ENCODE assay signal across 8 cellular contexts in the genomic region with DNA sequence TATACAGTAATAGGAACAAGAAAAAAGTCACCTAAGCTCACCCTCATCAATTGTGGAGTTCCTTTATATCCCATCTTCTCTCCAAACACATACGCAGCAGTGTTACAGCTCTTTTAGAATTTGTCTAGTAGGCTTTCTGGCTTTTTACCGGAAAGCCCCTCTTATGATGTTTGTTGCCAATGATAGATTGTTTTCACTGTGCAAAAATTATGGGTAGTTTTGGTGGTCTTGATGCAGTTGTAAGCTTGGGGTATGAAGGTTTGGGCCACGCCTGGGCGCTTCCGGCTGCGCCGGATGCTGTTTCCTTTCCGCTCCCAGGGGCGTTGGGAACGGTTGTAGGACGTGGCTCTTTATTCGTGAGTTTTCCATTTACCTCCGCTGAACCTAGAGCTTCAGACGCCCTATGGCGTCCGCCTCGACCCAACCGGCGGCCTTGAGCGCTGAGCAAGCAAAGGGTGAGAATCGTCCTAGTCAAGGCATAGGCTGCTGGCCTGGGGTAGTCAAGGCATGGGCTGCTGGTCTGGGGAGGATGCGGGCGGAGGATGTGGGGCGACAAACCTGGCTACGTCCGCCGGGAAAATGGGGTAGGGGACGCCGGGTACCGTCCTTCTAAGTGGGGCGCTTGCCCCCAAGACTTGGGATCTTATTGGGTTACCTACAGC. TPM values are rescaled to one million over a fixed set of nuclear protein-coding genes. Genes with fewer than 3 reads are reported as not detected.
DNase-seq lines count a peak whose midpoint lies in the region; ATAC-seq and TF ChIP-seq lines count a peak whose summit lies in the region.

A gene with protein sequence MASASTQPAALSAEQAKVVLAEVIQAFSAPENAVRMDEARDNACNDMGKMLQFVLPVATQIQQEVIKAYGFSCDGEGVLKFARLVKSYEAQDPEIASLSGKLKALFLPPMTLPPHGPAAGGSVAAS (plus strand): TSS at position 304 of the 662 bp plus-strand sequence. CDS start 100 bp downstream, at position 404.
A gene (plus strand): TSS at position 98 of the 662 bp plus-strand sequence.

- peak; percentile 94 for TF ChIP-seq POLR2A in esophagus muscularis mucosa (IDR thresholded peaks at IDR 0.05; ENCODE audit: low read depth)

- peak within 1 kb of the TSS; percentile 96 for H3K4me3 Mint-ChIP-seq in activated T-helper 1 cell treated with anti-CD3 and anti-CD28 coated beads, Interleukin-12 subunit alpha, Interleukin-12 subunit beta, Interleukin-2, Interleukin-4 antibody, amounts not matched to agents 30 ng/mL and 10 ng/mL and 1 ng/mL, durations not matched to agents 14 hours and 24 hours and 36 hours
- H3K4me3 Mint-ChIP-seq in naive thymus-derived CD4-positive, alpha-beta T cell: peak within 1 kb of the TSS; percentile 88 to 100 (median 96)

- POLR2A ChIA-PET in naive thymus-derived CD4-positive, alpha-beta T cell (lab: Charles Lee): interaction anchor here (0.6 to 21.6 kb wide), 35 partner anchors 8 to 696 kb away, joined by 3 to 1270 read pairs (median 7); a partner anchor contains a TSS

- peaks cover 25% of the 10 kb centered on the region for H3K36me3 Mint-ChIP-seq in activated T-helper 1 cell treated with anti-CD3 and anti-CD28 coated beads, Interleukin-12 subunit alpha, Interleukin-12 subunit beta, Interleukin-2, Interleukin-4 antibody, amounts not matched to agents 30 ng/mL and 10 ng/mL and 1 ng/mL, durations not matched to agents 14 hours and 24 hours and 36 hours (ENCODE audit: low read depth)
- peaks cover 0 to 12% (median 0%) of the 10 kb centered on the region in 5 donors for H3K36me3 Mint-ChIP-seq in naive thymus-derived CD4-positive, alpha-beta T cell

- no peaks in the 10 kb centered on the region for H3K9me3 Mint-ChIP-seq in activated T-helper 1 cell treated with anti-CD3 and anti-CD28 coated beads, Interleukin-12 subunit alpha, Interleukin-12 subunit beta, Interleukin-2, Interleukin-4 antibody, amounts not matched to agents 30 ng/mL and 10 ng/mL and 1 ng/mL, durations not matched to agents 14 hours and 24 hours and 36 hours
- peaks cover 0 to 7% (median 0%) of the 10 kb centered on the region in 11 donors for H3K9me3 Mint-ChIP-seq in naive thymus-derived CD4-positive, alpha-beta T cell

- H3K4me1 ChIP-seq in esophagus muscularis mucosa: peaks cover 42 to 64% (median 63%) of the 10 kb centered on the region in 4 donors
- H3K4me1 ChIP-seq in naive thymus-derived CD4-positive, alpha-beta T cell (ENCODE audit: control insufficient read depth in 2 of 2, insufficient read depth in 2 of 2, low read length in 2 of 2): peaks cover 48% of the 10 kb centered on the region in 2 donors

- ATAC-seq in GM21723 (IDR thresholded peaks at IDR 0.05; ENCODE audit: unreplicated experiment): peak; percentile 32
- ATAC-seq in naive thymus-derived CD4-positive, alpha-beta T cell: peak; percentile 77

- DNase-seq in DMS79 (lab: John Stamatoyannopoulos, UW) (peak; percentile 97), OCI-M1 (lab: John Stamatoyannopoulos, UW) (peak; percentile 98), esophagus muscularis mucosa (ENCODE audit: extremely low spot score) (no peak), substantia nigra (lab: John Stamatoyannopoulos, UW) (peak in 41 of 49 donors; percentile 31 to 84 (median 61))
- DNase-seq in Jurkat, Clone E6-1 (ENCODE audit: low read depth, low spot score): peak; percentile 98
- DNase-seq in activated T-helper 1 cell treated with anti-CD3 and anti-CD28 coated beads, Interleukin-12 subunit alpha, Interleukin-12 subunit beta, Interleukin-2, Interleukin-4 antibody, amounts not matched to agents 30 ng/mL and 10 ng/mL and 1 ng/mL, durations not matched to agents 14 hours and 24 hours and 36 hours (ENCODE audit: low spot score): peak; percentile 78
- DNase-seq in naive thymus-derived CD4-positive, alpha-beta T cell: peak in 5 of 9 donors; percentile 74 to 90 (median 88)

- no peaks in the 10 kb centered on the region for H3K9me3 ChIP-seq in esophagus muscularis mucosa
- H3K9me3 ChIP-seq in naive thymus-derived CD4-positive, alpha-beta T cell (ENCODE audit: control insufficient read depth in 2 of 3, low read length in 3 of 3): no peaks in the 10 kb centered on the region

- H3K27ac Mint-ChIP-seq in activated T-helper 1 cell treated with anti-CD3 and anti-CD28 coated beads, Interleukin-12 subunit alpha, Interleukin-12 subunit beta, Interleukin-2, Interleukin-4 antibody, amounts not matched to agents 30 ng/mL and 10 ng/mL and 1 ng/mL, durations not matched to agents 14 hours and 24 hours and 36 hours: peak within 1 kb of the TSS; percentile 93
- H3K27ac Mint-ChIP-seq in naive thymus-derived CD4-positive, alpha-beta T cell: peak within 1 kb of the TSS; percentile 95 to 100 (median 98)

- H3K36me3 ChIP-seq in esophagus muscularis mucosa: peaks cover 0 to 49% (median 45%) of the 10 kb centered on the region in 4 donors
- H3K36me3 ChIP-seq in naive thymus-derived CD4-positive, alpha-beta T cell (ENCODE audit: control insufficient read depth in 2 of 3, insufficient read depth in 3 of 3, low read length in 3 of 3): peaks cover 0 to 9% (median 0%) of the 10 kb centered on the region in 3 experiments

- H3K27me3 Mint-ChIP-seq in activated T-helper 1 cell treated with anti-CD3 and anti-CD28 coated beads, Interleukin-12 subunit alpha, Interleukin-12 subunit beta, Interleukin-2, Interleukin-4 antibody, amounts not matched to agents 30 ng/mL and 10 ng/mL and 1 ng/mL, durations not matched to agents 14 hours and 24 hours and 36 hours (ENCODE audit: insufficient read depth): no peaks in the 10 kb centered on the region
- no peaks in the 10 kb centered on the region for H3K27me3 Mint-ChIP-seq in naive thymus-derived CD4-positive, alpha-beta T cell

- intact Hi-C loops in activated T-helper 1 cell treated with anti-CD3 and anti-CD28 coated beads, Interleukin-12 subunit alpha, Interleukin-12 subunit beta, Interleukin-2, Interleukin-4 antibody, amounts not matched to agents 30 ng/mL and 10 ng/mL and 1 ng/mL, durations not matched to agents 14 hours and 24 hours and 36 hours (cut with micrococcal nuclease): loop anchor here (1.0 to 10.0 kb wide), 11 partner anchors 9 to 472 kb away; a partner anchor contains a TSS
- intact Hi-C loops in esophagus muscularis mucosa (cut with DNase I): no loop called here
- intact Hi-C loops in naive thymus-derived CD4-positive, alpha-beta T cell (cut with micrococcal nuclease): loop anchor here (1.0 to 2.0 kb wide), 15 partner anchors 8 to 281 kb away; a partner anchor contains a TSS

- H3K4me1 Mint-ChIP-seq in activated T-helper 1 cell treated with anti-CD3 and anti-CD28 coated beads, Interleukin-12 subunit alpha, Interleukin-12 subunit beta, Interleukin-2, Interleukin-4 antibody, amounts not matched to agents 30 ng/mL and 10 ng/mL and 1 ng/mL, durations not matched to agents 14 hours and 24 hours and 36 hours (ENCODE audit: low read depth): peaks cover 69% of the 10 kb centered on the region
- H3K4me1 Mint-ChIP-seq in naive thymus-derived CD4-positive, alpha-beta T cell: peaks cover 41 to 75% (median 60%) of the 10 kb centered on the region in 7 donors

- H3K4me3 ChIP-seq in Jurkat, Clone E6-1 (ENCODE audit: low read length): peak within 1 kb of the TSS; percentile 72
- H3K4me3 ChIP-seq in esophagus muscularis mucosa: peak within 1 kb of the TSS; percentile 69 to 77 (median 73)
- peak within 1 kb of the TSS; percentile 94 for H3K4me3 ChIP-seq in naive thymus-derived CD4-positive, alpha-beta T cell (ENCODE audit: low read length)

- no peaks in the 10 kb centered on the region for H3K27me3 ChIP-seq in esophagus muscularis mucosa
- no peaks in the 10 kb centered on the region for H3K27me3 ChIP-seq in naive thymus-derived CD4-positive, alpha-beta T cell (ENCODE audit: control insufficient read depth in 2 of 2, insufficient read depth in 2 of 2, low read length in 2 of 2)

- TF ChIP-seq EP300 in esophagus muscularis mucosa (IDR thresholded peaks at IDR 0.05): no peak

- H3K27ac ChIP-seq in esophagus muscularis mucosa (replicated peaks in 1 of 4): peak within 1 kb of the TSS; percentile 91 to 97 (median 96)
- H3K27ac ChIP-seq in naive thymus-derived CD4-positive, alpha-beta T cell (ENCODE audit: low read depth, low read length): peak within 1 kb of the TSS; percentile 95
- H3K27ac ChIP-seq in substantia nigra (ENCODE audit: low read depth, low read length, poor library complexity, severe bottlenecking): peak within 1 kb of the TSS; percentile 99

- no peak for TF ChIP-seq CTCF in esophagus muscularis mucosa (IDR thresholded peaks at IDR 0.05)

- CTCF ChIA-PET in naive thymus-derived CD4-positive, alpha-beta T cell (lab: Charles Lee): interaction anchor here (0.6 to 11.7 kb wide), 18 partner anchors 9 to 167 kb away, joined by 3 to 460 read pairs (median 6); a partner anchor contains a TSS

- WGBS in esophagus muscularis mucosa: 0% methylated on average over 16 of the region's 31 CpGs

RNA-seq across cellular contexts. Expression of the first gene that starts in this region (rescaled TPM):
- 441 TPM for polyA plus RNA-seq in Jurkat, Clone E6-1 (2012; ENCODE audit: insufficient read depth, insufficient read length)
- total RNA-seq in activated T-helper 1 cell treated with anti-CD3 and anti-CD28 coated beads, Interleukin-12 subunit alpha, Interleukin-12 subunit beta, Interleukin-2, Interleukin-4 antibody, amounts not matched to agents 30 ng/mL and 10 ng/mL and 1 ng/mL, durations not matched to agents 14 hours and 24 hours and 36 hours: 190 and 197 TPM in 2 replicates
- total RNA-seq in esophagus muscularis mucosa: 100 to 1,000 TPM; 307 to 437 (median 325) TPM
- 100 to 1,000 TPM; 148 to 592 (median 362) TPM for total RNA-seq in naive thymus-derived CD4-positive, alpha-beta T cell
- 100 to 1,000 TPM; 394 to 401 TPM for polyA plus RNA-seq in naive thymus-derived CD4-positive, alpha-beta T cell

RNA-seq across cellular contexts. Expression of the second gene that starts in this region (rescaled TPM):
- polyA plus RNA-seq in Jurkat, Clone E6-1 (2012; ENCODE audit: insufficient read depth, insufficient read length): not detected
- not detected in 2 replicates for total RNA-seq in activated T-helper 1 cell treated with anti-CD3 and anti-CD28 coated beads, Interleukin-12 subunit alpha, Interleukin-12 subunit beta, Interleukin-2, Interleukin-4 antibody, amounts not matched to agents 30 ng/mL and 10 ng/mL and 1 ng/mL, durations not matched to agents 14 hours and 24 hours and 36 hours
- not detected for total RNA-seq in esophagus muscularis mucosa
- total RNA-seq in naive thymus-derived CD4-positive, alpha-beta T cell: not detected
- not detected for polyA plus RNA-seq in naive thymus-derived CD4-positive, alpha-beta T cell
